In genomic region chr19:54390942-54391577, GRCh38 we compare ENCODE assay signal across 8 cellular contexts. TPM values are rescaled to one million over a fixed set of nuclear protein-coding genes. Genes with fewer than 3 reads are reported as not detected.
DNase-seq lines count a peak whose midpoint lies in the region; ATAC-seq and TF ChIP-seq lines count a peak whose summit lies in the region.

No MANE protein-coding gene starts in this region.

- ATAC-seq in central memory CD8-positive, alpha-beta T cell (replicated peaks; ENCODE audit: extremely low read depth, poor library complexity, severe bottlenecking) = no peak
- ATAC-seq in left lung (peak; percentile 65), GM21619 (IDR thresholded peaks at IDR 0.05; ENCODE audit: unreplicated experiment) (no peak)

- peak; percentile 61 for DNase-seq in NCI-H1436 (lab: John Stamatoyannopoulos, UW)
- DNase-seq in NCI-H1436 treated with DMSO at 0.1 percent for 48 hours (lab: John Stamatoyannopoulos, UW) = no peak
- peak; percentile 19 for DNase-seq in NCI-H128 (lab: John Stamatoyannopoulos, UW; ENCODE audit: unreplicated experiment)
- peak; percentile 48 to 62 for DNase-seq in central memory CD8-positive, alpha-beta T cell (ENCODE audit: low spot score in 2 of 2)
- DNase-seq in left lung = no peak
- peak; percentile 60 for DNase-seq in stimulated activated CD8-positive, alpha-beta memory T cell treated with anti-CD3 and anti-CD28 coated beads, Interleukin-12 subunit alpha, Interleukin-12 subunit beta, amount 100 ng/mL, for 1 hour (ENCODE audit: low read depth)

- H3K27ac ChIP-seq in left lung = no peak overlapping the region

- H3K9me3 Mint-ChIP-seq in central memory CD8-positive, alpha-beta T cell = no peaks in the 10 kb centered on the region

- peak overlapping the region; percentile 43 for H3K4me3 Mint-ChIP-seq in central memory CD8-positive, alpha-beta T cell

- peaks cover 0 to 45% of the 10 kb centered on the region in 2 donors for H3K4me1 ChIP-seq in left lung

- H3K4me3 ChIP-seq in WI38 (ENCODE audit: low read depth, low read length) (no peak overlapping the region), left lung (no peak overlapping the region)

- H3K27me3 Mint-ChIP-seq in central memory CD8-positive, alpha-beta T cell = peaks cover 27% of the 10 kb centered on the region

- intact Hi-C loops in left lung (cut with DNase I) = loop anchor here in 1 of 2 donors (10.0 kb wide), 1 partner anchor 66 kb away; no protein-coding TSS in a partner anchor

- peak overlapping the region; percentile 73 for H3K27ac Mint-ChIP-seq in central memory CD8-positive, alpha-beta T cell (ENCODE audit: low read depth)

- H3K4me1 Mint-ChIP-seq in central memory CD8-positive, alpha-beta T cell = peaks cover 28% of the 10 kb centered on the region

- peak; percentile 79 for TF ChIP-seq CTCF in WI38 (IDR thresholded peaks at IDR 0.05; ENCODE audit: low read depth, low read length)
- peak; percentile 59 to 64 for TF ChIP-seq CTCF in left lung (IDR thresholded peaks at IDR 0.05)

- peaks cover 4% of the 10 kb centered on the region for H3K36me3 Mint-ChIP-seq in central memory CD8-positive, alpha-beta T cell (ENCODE audit: insufficient read depth)

- no peaks in the 10 kb centered on the region for H3K36me3 ChIP-seq in left lung

- H3K27me3 ChIP-seq in left lung = peaks cover 4 to 90% of the 10 kb centered on the region in 2 donors

- H3K9me3 ChIP-seq in left lung = no peaks in the 10 kb centered on the region

RNA-seq across cellular contexts. Expression of gene TTYH1, which starts 24.2 kb away (rescaled TPM):
- not detected for total RNA-seq in left lung

RNA-seq across cellular contexts. Expression of gene LAIR1, which starts 26.3 kb away (rescaled TPM):
- total RNA-seq in left lung = 100 to 1,000 TPM in 1 of 2 donors, 10 to 100 TPM in 1; 66.9 to 172 TPM

RNA-seq across cellular contexts. Expression of gene LILRA4, which starts 52.1 kb away (rescaled TPM):
- total RNA-seq in left lung = 1 to 10 TPM; 1.8 to 2.3 TPM

RNA-seq across cellular contexts. Expression of gene LENG8, which starts 57.9 kb away (rescaled TPM):
- total RNA-seq in left lung = 100 to 1,000 TPM; 138 to 144 TPM

Comparison
In these comparisons a context has a peak if more than half of its experiments do, and no peak if none do; other contexts are left out.
1. DNase-seq: peak in NCI-H1436 (single experiment), NCI-H128 (single experiment), central memory CD8-positive, alpha-beta T cell (2 of 2) and stimulated activated CD8-positive, alpha-beta memory T cell treated with anti-CD3 and anti-CD28 coated beads, Interleukin-12 subunit alpha, Interleukin-12 subunit beta, amount 100 ng/mL, for 1 hour (single experiment); none in NCI-H1436 treated with DMSO at 0.1 percent for 48 hours (single experiment) and left lung (0 of 2).